ENCODE assay signal across 11 cellular contexts in the genomic region with DNA sequence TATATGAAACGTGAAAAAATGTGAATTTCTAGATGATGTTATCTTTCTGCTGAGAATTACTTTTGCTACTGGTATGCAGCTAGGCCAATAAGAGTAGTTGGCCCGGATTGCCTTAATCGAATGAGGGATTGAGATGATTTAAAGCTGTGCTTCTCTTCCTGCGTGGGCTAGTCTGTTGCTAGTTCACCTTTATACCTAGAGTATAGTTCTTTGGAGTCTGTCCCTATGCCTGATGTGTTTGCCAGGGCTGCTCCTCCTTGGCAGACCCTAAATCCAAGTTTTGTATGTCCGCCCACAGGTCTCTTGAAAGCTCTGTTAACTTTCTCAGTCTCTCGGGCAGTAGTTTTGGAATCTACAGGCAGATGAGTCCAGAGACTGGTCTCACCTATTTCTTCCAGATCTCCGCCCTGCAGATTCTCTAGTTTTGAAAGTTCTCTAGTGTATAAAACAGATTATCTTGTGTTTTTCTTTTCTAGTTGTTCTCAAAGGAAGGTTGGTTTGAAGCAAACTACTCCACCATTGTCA.
DNase-seq lines count a peak whose midpoint lies in the region; ATAC-seq and TF ChIP-seq lines count a peak whose summit lies in the region.
"Had no signal": no experiment of that assay in that cellular context is flagged by ENCODE, and none has a peak within 500 bp of the region (broad histone marks: within the 10 kb centered on the region; RNA-seq: fewer than 3 reads in every experiment).

No MANE protein-coding gene starts in this region.

- H3K4me3 Mint-ChIP-seq in activated T-helper 1 cell treated with anti-CD3 and anti-CD28 coated beads, Interleukin-12 subunit alpha, Interleukin-12 subunit beta, Interleukin-2, Interleukin-4 antibody, amounts not matched to agents 30 ng/mL and 10 ng/mL and 1 ng/mL, durations not matched to agents 14 hours and 24 hours and 36 hours = no peak overlapping the region
- H3K4me3 Mint-ChIP-seq: activated naive CD8-positive, alpha-beta T cell treated with anti-CD3 and anti-CD28 coated beads, Interleukin-2, amount 10 ng/mL, durations not matched to agents 7 days and 5 days; T-helper 1 cell treated with Interleukin-12 subunit alpha and Interleukin-12 subunit beta and Interleukin-4 antibody, amounts not matched to agents 30 μg/mL and 1 μg/mL, for 36 hours had no signal

- peaks cover 17% of the 10 kb centered on the region for H3K9me3 Mint-ChIP-seq in activated T-helper 1 cell treated with anti-CD3 and anti-CD28 coated beads, Interleukin-12 subunit alpha, Interleukin-12 subunit beta, Interleukin-2, Interleukin-4 antibody, amounts not matched to agents 30 ng/mL and 10 ng/mL and 1 ng/mL, durations not matched to agents 14 hours and 24 hours and 36 hours

- ATAC-seq in GM18511 (IDR thresholded peaks at IDR 0.05; ENCODE audit: unreplicated experiment) (peak; percentile 32), HG02642 (IDR thresholded peaks at IDR 0.05; ENCODE audit: poor library complexity, unreplicated experiment) (peak; percentile 17), HG02981 (IDR thresholded peaks at IDR 0.05; ENCODE audit: unreplicated experiment) (no peak)

- peaks cover 25% of the 10 kb centered on the region for H3K36me3 Mint-ChIP-seq in activated T-helper 1 cell treated with anti-CD3 and anti-CD28 coated beads, Interleukin-12 subunit alpha, Interleukin-12 subunit beta, Interleukin-2, Interleukin-4 antibody, amounts not matched to agents 30 ng/mL and 10 ng/mL and 1 ng/mL, durations not matched to agents 14 hours and 24 hours and 36 hours (ENCODE audit: low read depth)

- H3K27me3 ChIP-seq in rectal smooth muscle tissue (ENCODE audit: control insufficient read depth, insufficient read depth, low read length) (no peaks in the 10 kb centered on the region), colonic mucosa (no peaks in the 10 kb centered on the region)

- no peak for DNase-seq in activated T-helper 1 cell treated with anti-CD3 and anti-CD28 coated beads, Interleukin-12 subunit alpha, Interleukin-12 subunit beta, Interleukin-2, Interleukin-4 antibody, amounts not matched to agents 30 ng/mL and 10 ng/mL and 1 ng/mL, durations not matched to agents 14 hours and 24 hours and 36 hours (ENCODE audit: low spot score)
- DNase-seq in NCI-H510A treated with DMSO at 0.1 percent for 48 hours (lab: John Stamatoyannopoulos, UW) = no peak
- DNase-seq in colonic mucosa = no peak
- no peak for DNase-seq in caudate nucleus (lab: John Stamatoyannopoulos, UW)
- DNase-seq: activated naive CD8-positive, alpha-beta T cell treated with anti-CD3 and anti-CD28 coated beads, Interleukin-2, amount 10 ng/mL, durations not matched to agents 7 days and 5 days; NCI-H1105 had no signal

- peaks cover 2% of the 10 kb centered on the region for H3K4me1 ChIP-seq in rectal smooth muscle tissue (ENCODE audit: control insufficient read depth, insufficient read depth, low read length)
- no peaks in the 10 kb centered on the region for H3K4me1 ChIP-seq in colonic mucosa

- H3K4me3 ChIP-seq in rectal smooth muscle tissue (ENCODE audit: low read length) (no peak overlapping the region), colonic mucosa (no peak overlapping the region)

- TF ChIP-seq CTCF in colonic mucosa (IDR thresholded peaks at IDR 0.05) = no peak

- intact Hi-C loops in activated T-helper 1 cell treated with anti-CD3 and anti-CD28 coated beads, Interleukin-12 subunit alpha, Interleukin-12 subunit beta, Interleukin-2, Interleukin-4 antibody, amounts not matched to agents 30 ng/mL and 10 ng/mL and 1 ng/mL, durations not matched to agents 14 hours and 24 hours and 36 hours (cut with micrococcal nuclease) = no loop called here
- intact Hi-C loops in colonic mucosa (cut with DNase I) = no loop called here

- H3K27ac ChIP-seq in rectal smooth muscle tissue (ENCODE audit: low read depth, low read length) = peak overlapping the region; percentile 33
- no peak overlapping the region for H3K27ac ChIP-seq in colonic mucosa
- H3K27ac ChIP-seq in caudate nucleus (ENCODE audit: low read depth, low read length) = no peak overlapping the region

- no peaks in the 10 kb centered on the region for H3K9me3 ChIP-seq in colonic mucosa

- H3K36me3 ChIP-seq in rectal smooth muscle tissue (ENCODE audit: control insufficient read depth, insufficient read depth, low read length) (no peaks in the 10 kb centered on the region), colonic mucosa (no peaks in the 10 kb centered on the region)

- peak overlapping the region; percentile 14 for H3K27ac Mint-ChIP-seq in activated T-helper 1 cell treated with anti-CD3 and anti-CD28 coated beads, Interleukin-12 subunit alpha, Interleukin-12 subunit beta, Interleukin-2, Interleukin-4 antibody, amounts not matched to agents 30 ng/mL and 10 ng/mL and 1 ng/mL, durations not matched to agents 14 hours and 24 hours and 36 hours
- H3K27ac Mint-ChIP-seq: activated naive CD8-positive, alpha-beta T cell treated with anti-CD3 and anti-CD28 coated beads, Interleukin-2, amount 10 ng/mL, durations not matched to agents 7 days and 5 days; T-helper 1 cell treated with Interleukin-12 subunit alpha and Interleukin-12 subunit beta and Interleukin-4 antibody, amounts not matched to agents 30 μg/mL and 1 μg/mL, for 36 hours had no signal

- peaks cover 35% of the 10 kb centered on the region for H3K4me1 Mint-ChIP-seq in activated T-helper 1 cell treated with anti-CD3 and anti-CD28 coated beads, Interleukin-12 subunit alpha, Interleukin-12 subunit beta, Interleukin-2, Interleukin-4 antibody, amounts not matched to agents 30 ng/mL and 10 ng/mL and 1 ng/mL, durations not matched to agents 14 hours and 24 hours and 36 hours (ENCODE audit: low read depth)

- no peak overlapping the region for H3K9ac ChIP-seq in rectal smooth muscle tissue (ENCODE audit: low read length)
- H3K9ac ChIP-seq in colonic mucosa (ENCODE audit: low read depth in 2 of 2, low read length in 2 of 2) = no peak overlapping the region

- H3K27me3 Mint-ChIP-seq in activated T-helper 1 cell treated with anti-CD3 and anti-CD28 coated beads, Interleukin-12 subunit alpha, Interleukin-12 subunit beta, Interleukin-2, Interleukin-4 antibody, amounts not matched to agents 30 ng/mL and 10 ng/mL and 1 ng/mL, durations not matched to agents 14 hours and 24 hours and 36 hours (ENCODE audit: insufficient read depth) = no peaks in the 10 kb centered on the region
- H3K27me3 Mint-ChIP-seq: activated naive CD8-positive, alpha-beta T cell treated with anti-CD3 and anti-CD28 coated beads, Interleukin-2, amount 10 ng/mL, durations not matched to agents 7 days and 5 days had no signal
